In genomic region chr11:69484427-69485259, GRCh38 we compare ENCODE assay signal across 19 cellular contexts. TPM values are rescaled to one million over a fixed set of nuclear protein-coding genes. Genes with fewer than 3 reads are reported as not detected.
DNase-seq lines count a peak whose midpoint lies in the region; ATAC-seq and TF ChIP-seq lines count a peak whose summit lies in the region.
"Had no signal": no experiment of that assay in that cellular context is flagged by ENCODE, and none has a peak within 500 bp of the region (broad histone marks: within the 10 kb centered on the region; RNA-seq: fewer than 3 reads in every experiment).

No MANE protein-coding gene starts in this region.

- H3K4me3 ChIP-seq in neural progenitor cell (no peak overlapping the region), aorta (ENCODE audit: low read length in 2 of 2) (no peak overlapping the region)
- H3K4me3 ChIP-seq: BLaER1, GM23248 had no signal

- no peaks in the 10 kb centered on the region for H4K20me1 ChIP-seq in neural progenitor cell (ENCODE audit: low read depth)
- H4K20me1 ChIP-seq: BLaER1 had no signal

- no peaks in the 10 kb centered on the region for H3K27me3 ChIP-seq in neural progenitor cell
- no peaks in the 10 kb centered on the region for H3K27me3 ChIP-seq in aorta (ENCODE audit: control insufficient read depth in 1 of 2, insufficient read depth in 2 of 2, low read length in 1 of 2)
- H3K27me3 ChIP-seq: BLaER1 had no signal

- H3K36me3 ChIP-seq in neural progenitor cell (no peaks in the 10 kb centered on the region), aorta (ENCODE audit: control insufficient read depth in 1 of 2, insufficient read depth in 2 of 2, low read length in 1 of 2) (no peaks in the 10 kb centered on the region)
- H3K36me3 ChIP-seq: BLaER1 had no signal

- H3K9ac ChIP-seq in neural progenitor cell, result no peak overlapping the region
- H3K9ac ChIP-seq: BLaER1, GM23248 had no signal

- H3F3A ChIP-seq in neural progenitor cell (ENCODE audit: low read depth), result no peaks in the 10 kb centered on the region

- H3K9me3 ChIP-seq in neural progenitor cell (ENCODE audit: low read depth) (no peaks in the 10 kb centered on the region), aorta (ENCODE audit: control insufficient read depth, low read length) (no peaks in the 10 kb centered on the region)
- H3K9me3 ChIP-seq: BLaER1 had no signal

- peak; percentile 33 for DNase-seq in Right ventricle myocardium superior
- no peak for DNase-seq in cardiac septum (ENCODE audit: low spot score)
- DNase-seq in left ventricle myocardium superior, result peak; percentile 23
- DNase-seq in neural progenitor cell (ENCODE audit: low spot score), result no peak
- peak; percentile 18 to 62 for DNase-seq in aorta
- no peak for DNase-seq in middle frontal gyrus (ENCODE audit: extremely low spot score, low spot score)
- DNase-seq in amniotic stem cell (lab: John Stamatoyannopoulos, UW), result no peak
- DNase-seq: 8988T, GM23248, KG1, NCI-H1436, NCI-H2029 treated with DMSO at 0.1 percent for 48 hours, NCI-H2171 treated with DMSO at 0.1 percent for 48 hours, NCI-H774 had no signal

- H3K4me3 Mint-ChIP-seq in neural progenitor cell, result peak overlapping the region; percentile 10
- H3K4me3 Mint-ChIP-seq: CD8-positive, alpha-beta T cell had no signal

- H3K79me2 ChIP-seq in neural progenitor cell (ENCODE audit: low read depth), result no peaks in the 10 kb centered on the region

- no peak for TF ChIP-seq CTCF in neural progenitor cell (IDR thresholded peaks at IDR 0.05)

- no peaks in the 10 kb centered on the region for H3K9me3 Mint-ChIP-seq in neural progenitor cell
- H3K9me3 Mint-ChIP-seq: CD8-positive, alpha-beta T cell had no signal

- H3K27me3 Mint-ChIP-seq in neural progenitor cell (ENCODE audit: insufficient read depth, low read depth), result peaks cover 2% of the 10 kb centered on the region

- ATAC-seq in Right ventricle myocardium superior (ENCODE audit: poor library complexity) (no peak), left ventricle myocardium superior (no peak), aorta (ENCODE audit: low FRiP score) (no peak), GM18505 (IDR thresholded peaks at IDR 0.05; ENCODE audit: unreplicated experiment) (no peak)
- ATAC-seq: CD8-positive, alpha-beta T cell had no signal

- no peak overlapping the region for H3K27ac ChIP-seq in neural progenitor cell
- no peak overlapping the region for H3K27ac ChIP-seq in aorta (ENCODE audit: low read depth in 1 of 2, low read length in 2 of 2)
- H3K27ac ChIP-seq: BLaER1, GM23248, HL-60 had no signal

- H2AFZ ChIP-seq in neural progenitor cell (replicated peaks), result no peak overlapping the region
- H2AFZ ChIP-seq: GM23248 had no signal

- no peaks in the 10 kb centered on the region for H3K36me3 Mint-ChIP-seq in neural progenitor cell
- H3K36me3 Mint-ChIP-seq: CD8-positive, alpha-beta T cell had no signal

- peaks cover 30% of the 10 kb centered on the region for H3K4me1 Mint-ChIP-seq in neural progenitor cell

- no peak overlapping the region for H3K27ac Mint-ChIP-seq in neural progenitor cell
- H3K27ac Mint-ChIP-seq: CD8-positive, alpha-beta T cell had no signal

- no peak for TF ChIP-seq POLR2A in GM18505 (IDR thresholded peaks at IDR 0.05; ENCODE audit: borderline replicate concordance, extremely low read depth, insufficient read depth, insufficient read length)

- no peak overlapping the region for H3K4me2 ChIP-seq in neural progenitor cell
- H3K4me2 ChIP-seq: BLaER1 had no signal

- peaks cover 32% of the 10 kb centered on the region for H3K4me1 ChIP-seq in neural progenitor cell
- no peaks in the 10 kb centered on the region for H3K4me1 ChIP-seq in aorta (ENCODE audit: control insufficient read depth in 1 of 2, insufficient read depth in 2 of 2, low read length in 2 of 2)
- H3K4me1 ChIP-seq: BLaER1 had no signal

- WGBS in aorta, 2 donors, result 93 to 94% methylated on average over 13 of the region's 13 CpGs

- intact Hi-C loops in Right ventricle myocardium superior (cut with DNase I), result loop anchor here (5.0 kb wide), 1 partner anchor 153 kb away; no protein-coding TSS in a partner anchor
- intact Hi-C loops in cardiac septum (cut with DNase I), result no loop called here
- intact Hi-C loops in left ventricle myocardium superior (cut with micrococcal nuclease), result no loop called here
- intact Hi-C loops in aorta (cut with DNase I), result no loop called here

RNA-seq across cellular contexts. Expression of gene LINC01488, which starts 3.2 kb away (rescaled TPM):
- 0.22 TPM for total RNA-seq in Right ventricle myocardium superior
- 0.19 TPM for total RNA-seq in cardiac septum
- total RNA-seq in left ventricle myocardium superior, result not detected
- total RNA-seq in neural progenitor cell (ENCODE audit: low replicate concordance), result 0.09 TPM in 1 of 2 replicates, not detected in the other
- not detected for total RNA-seq in aorta
- not detected for polyA plus RNA-seq in aorta
- total RNA-seq: CD8-positive, alpha-beta T cell; GM23248; NCI-H460 had no signal
- polyA plus RNA-seq: GM23248 had no signal

Comparison
In these comparisons a context has a peak if more than half of its experiments do, and no peak if none do; other contexts are left out.
1. DNase-seq: peak in Right ventricle myocardium superior (single experiment), left ventricle myocardium superior (single experiment) and aorta (2 of 2); none in cardiac septum (single experiment), neural progenitor cell (single experiment), middle frontal gyrus (single experiment) and amniotic stem cell (single experiment).